In the genomic region with DNA sequence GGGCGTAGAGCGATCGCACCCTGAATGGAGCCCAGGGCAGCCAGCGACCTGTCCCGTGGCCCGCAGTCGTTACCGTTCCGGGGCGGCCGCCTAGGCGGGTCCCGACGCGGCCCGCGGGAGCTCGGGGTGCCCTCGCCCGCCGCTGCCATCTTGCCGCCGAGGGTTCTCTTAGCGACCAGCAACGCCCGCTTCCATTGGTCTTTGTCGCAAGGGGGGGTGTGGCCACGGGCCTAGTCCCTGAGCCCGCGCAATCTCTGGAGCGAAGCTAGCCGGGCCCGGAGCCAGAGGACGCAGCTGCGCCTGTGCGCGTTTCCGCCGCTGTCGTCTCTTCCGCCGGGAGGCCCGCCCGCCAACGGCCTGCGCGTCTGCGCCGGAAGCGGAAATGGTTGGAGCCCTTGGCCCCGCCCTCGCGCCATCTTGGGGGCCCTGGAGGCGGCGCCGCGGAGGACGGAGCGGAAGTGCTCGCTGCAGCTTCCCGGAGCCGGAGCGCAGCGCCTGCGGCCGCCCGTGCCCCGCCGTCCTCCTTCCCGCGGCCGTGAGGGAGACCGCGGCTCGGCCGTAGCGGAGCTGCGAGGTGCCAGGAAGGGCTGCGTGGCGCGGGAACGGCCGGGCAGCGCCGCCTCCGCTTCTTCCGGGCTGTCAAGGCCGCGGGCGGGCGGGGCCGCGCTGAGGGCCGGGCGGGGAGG, we compare ENCODE assay signal across 8 cellular contexts. TPM values are rescaled to one million over a fixed set of nuclear protein-coding genes. Genes with fewer than 3 reads are reported as not detected.
A peak's percentile ranks its signal among the peaks of the same experiment; 100 is the strongest.
DNase-seq lines count a peak whose midpoint lies in the region; ATAC-seq lines count a peak whose summit lies in the region.

A gene (minus strand): TSS at position 170 of the 686 bp plus-strand sequence. CDS start 21 bp downstream, at position 149.
A gene with protein sequence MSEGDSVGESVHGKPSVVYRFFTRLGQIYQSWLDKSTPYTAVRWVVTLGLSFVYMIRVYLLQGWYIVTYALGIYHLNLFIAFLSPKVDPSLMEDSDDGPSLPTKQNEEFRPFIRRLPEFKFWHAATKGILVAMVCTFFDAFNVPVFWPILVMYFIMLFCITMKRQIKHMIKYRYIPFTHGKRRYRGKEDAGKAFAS (plus strand): TSS at position 457 of the 686 bp plus-strand sequence. CDS start 3,950 bp downstream, outside the sequence.

- H3K4me3 ChIP-seq in aorta (ENCODE audit: low read length in 2 of 2): peak within 1 kb of the TSS; percentile 92 to 95

- intact Hi-C loops in aorta (cut with DNase I): no loop called here

- peak within 1 kb of the TSS; percentile 6 to 59 for H3K27ac ChIP-seq in aorta (ENCODE audit: low read depth in 1 of 2, low read length in 2 of 2)

- WGBS in aorta, 2 donors: 0% methylated on average over 64 to 95 of the region's 95 CpGs

- no peaks in the 10 kb centered on the region for H3K4me1 ChIP-seq in aorta (ENCODE audit: control insufficient read depth in 1 of 2, insufficient read depth in 2 of 2, low read length in 2 of 2)

- ATAC-seq in GM18511 (IDR thresholded peaks at IDR 0.05; ENCODE audit: unreplicated experiment) (peak; percentile 93), HG03025 (IDR thresholded peaks at IDR 0.05; ENCODE audit: low FRiP score, unreplicated experiment) (peak; percentile 87), aorta (ENCODE audit: low FRiP score) (peak; percentile 97)

- peak; percentile 82 for DNase-seq in NCI-H2029 treated with DMSO at 0.1 percent for 48 hours (lab: John Stamatoyannopoulos, UW)
- peak; percentile 99 for DNase-seq in T1000 (lab: John Stamatoyannopoulos, UW)
- DNase-seq in astrocyte of the hippocampus (ENCODE audit: low read depth, low spot score): peak; percentile 100
- DNase-seq in hepatic stellate cell (ENCODE audit: low spot score): peak; percentile 99
- DNase-seq in putamen (ENCODE audit: low spot score): peak; percentile 99
- peak; percentile 100 for DNase-seq in aorta

- no peaks in the 10 kb centered on the region for H3K9me3 ChIP-seq in aorta (ENCODE audit: control insufficient read depth, low read length)

- H3K36me3 ChIP-seq in aorta (ENCODE audit: control insufficient read depth in 1 of 2, insufficient read depth in 2 of 2, low read length in 1 of 2): peaks cover 0 to 2% of the 10 kb centered on the region in 2 donors

- no peaks in the 10 kb centered on the region for H3K27me3 ChIP-seq in aorta (ENCODE audit: control insufficient read depth in 1 of 2, insufficient read depth in 2 of 2, low read length in 1 of 2)

RNA-seq across cellular contexts. Expression of the first gene that starts in this region (rescaled TPM):
- 10 to 100 TPM in 1 of 2 donors, 1 to 10 TPM in 1; 4.7 to 12.0 TPM for total RNA-seq in aorta
- polyA plus RNA-seq in aorta: 1 to 10 TPM in 1 of 2 donors, under 1 TPM in 1; 0.50 to 9.0 TPM

RNA-seq across cellular contexts. Expression of the second gene that starts in this region (rescaled TPM):
- 10 to 100 TPM; 91.0 to 99.8 TPM for total RNA-seq in aorta
- 10 to 100 TPM; 41.1 to 75.8 TPM for polyA plus RNA-seq in aorta

Comparison
In these comparisons a context has a peak if more than half of its experiments do, and no peak if none do; other contexts are left out.
1. Peak in every context shown above with its lines: DNase-seq, ATAC-seq, H3K4me3 ChIP-seq and H3K27ac ChIP-seq.